ENCODE assay signal across 13 cellular contexts in genomic region chr5:112338681-112339337, GRCh38.
DNase-seq lines count a peak whose midpoint lies in the region; ATAC-seq and TF ChIP-seq lines count a peak whose summit lies in the region.
"Had no signal": no experiment of that assay in that cellular context is flagged by ENCODE, and none has a peak within 500 bp of the region (broad histone marks: within the 10 kb centered on the region; RNA-seq: fewer than 3 reads in every experiment).

No MANE protein-coding gene starts in this region.

- H3K4me3 Mint-ChIP-seq in stimulated activated naive B cell treated with anti-CD40 and anti-IgM and Interleukin-4, amounts not matched to agents 10 μg/mL and 1 μg/mL and 100 μg/mL, for 72 hours: no peak overlapping the region
- H3K4me3 Mint-ChIP-seq: activated naive CD8-positive, alpha-beta T cell had no signal

- WGBS in lower leg skin, 2 donors: 32 to 41% methylated on average over 5 of the region's 5 CpGs

- H3K4me3 ChIP-seq in ACC112 (ENCODE audit: low read depth, low read length): no peak overlapping the region
- H3K4me3 ChIP-seq in lower leg skin (ENCODE audit: low read depth, poor library complexity, severe bottlenecking): no peak overlapping the region

- ATAC-seq in HG03521 (IDR thresholded peaks at IDR 0.05; ENCODE audit: unreplicated experiment): no peak
- no peak for ATAC-seq in stimulated activated naive B cell treated with anti-CD40 and anti-IgM and Interleukin-4, amounts not matched to agents 10 μg/mL and 1 μg/mL and 100 μg/mL, for 72 hours (replicated peaks)

- DNase-seq in NCI-H2196 (lab: John Stamatoyannopoulos, UW; ENCODE audit: unreplicated experiment) (peak; percentile 27), dermis microvascular lymphatic vessel endothelial cell (ENCODE audit: low read depth in 2 of 2) (peak; percentile 93 to 95), lower leg skin (ENCODE audit: low spot score in 2 of 2) (peak; percentile 59 to 85), NCI-H1930 (lab: John Stamatoyannopoulos, UW) (no peak), HuH-7.5 (ENCODE audit: low spot score) (no peak)
- DNase-seq in stimulated activated naive B cell treated with anti-CD40 and anti-IgM and Interleukin-4, amounts not matched to agents 10 μg/mL and 1 μg/mL and 100 μg/mL, for 72 hours: no peak
- DNase-seq: glutamatergic neuron, NCI-H526, occipital lobe had no signal

- H3K4me1 Mint-ChIP-seq in stimulated activated naive B cell treated with anti-CD40 and anti-IgM and Interleukin-4, amounts not matched to agents 10 μg/mL and 1 μg/mL and 100 μg/mL, for 72 hours: peaks cover 0 to 2% of the 10 kb centered on the region in 2 donors

- no peaks in the 10 kb centered on the region for H3K27me3 ChIP-seq in ACC112 (ENCODE audit: insufficient read depth, low read length)

- no peak for TF ChIP-seq POLR2A in lower leg skin (IDR thresholded peaks at IDR 0.05)

- peaks cover 8 to 13% of the 10 kb centered on the region in 2 donors for H3K27me3 Mint-ChIP-seq in stimulated activated naive B cell treated with anti-CD40 and anti-IgM and Interleukin-4, amounts not matched to agents 10 μg/mL and 1 μg/mL and 100 μg/mL, for 72 hours

- H2AFZ ChIP-seq in ACC112 (ENCODE audit: low read length, unreplicated experiment): no peak overlapping the region

- no peaks in the 10 kb centered on the region for H3K79me2 ChIP-seq in ACC112 (ENCODE audit: control insufficient read depth, insufficient read depth, low read length, unreplicated experiment)

- H3K36me3 ChIP-seq in ACC112 (ENCODE audit: insufficient read depth, low read length): no peaks in the 10 kb centered on the region

- intact Hi-C loops in lower leg skin (cut with DNase I; ENCODE audit: low total_unique reads): no loop called here

- peaks cover 10% of the 10 kb centered on the region for H3K4me1 ChIP-seq in ACC112 (ENCODE audit: control insufficient read depth, insufficient read depth, low read length, unreplicated experiment)

- H3K36me3 Mint-ChIP-seq in stimulated activated naive B cell treated with anti-CD40 and anti-IgM and Interleukin-4, amounts not matched to agents 10 μg/mL and 1 μg/mL and 100 μg/mL, for 72 hours: no peaks in the 10 kb centered on the region
- H3K36me3 Mint-ChIP-seq: activated naive CD8-positive, alpha-beta T cell had no signal

- peak overlapping the region; percentile 31 for H3K27ac ChIP-seq in ACC112 (ENCODE audit: low read depth, low read length)
- H3K27ac ChIP-seq: HL-60 had no signal

- TF ChIP-seq CTCF in lower leg skin (IDR thresholded peaks at IDR 0.05): no peak

- H3K27ac Mint-ChIP-seq in stimulated activated naive B cell treated with anti-CD40 and anti-IgM and Interleukin-4, amounts not matched to agents 10 μg/mL and 1 μg/mL and 100 μg/mL, for 72 hours: no peak overlapping the region
- H3K27ac Mint-ChIP-seq: activated naive CD8-positive, alpha-beta T cell had no signal

- no peaks in the 10 kb centered on the region for H3K9me3 Mint-ChIP-seq in stimulated activated naive B cell treated with anti-CD40 and anti-IgM and Interleukin-4, amounts not matched to agents 10 μg/mL and 1 μg/mL and 100 μg/mL, for 72 hours

Comparison
In these comparisons a context has a peak if more than half of its experiments do, and no peak if none do; other contexts are left out.
1. DNase-seq: peak in NCI-H2196 (single experiment), dermis microvascular lymphatic vessel endothelial cell (2 of 2) and lower leg skin (2 of 2); none in stimulated activated naive B cell treated with anti-CD40 and anti-IgM and Interleukin-4, amounts not matched to agents 10 μg/mL and 1 μg/mL and 100 μg/mL, for 72 hours (single experiment), NCI-H1930 (0 of 2) and HuH-7.5 (single experiment).